In the genomic region with DNA sequence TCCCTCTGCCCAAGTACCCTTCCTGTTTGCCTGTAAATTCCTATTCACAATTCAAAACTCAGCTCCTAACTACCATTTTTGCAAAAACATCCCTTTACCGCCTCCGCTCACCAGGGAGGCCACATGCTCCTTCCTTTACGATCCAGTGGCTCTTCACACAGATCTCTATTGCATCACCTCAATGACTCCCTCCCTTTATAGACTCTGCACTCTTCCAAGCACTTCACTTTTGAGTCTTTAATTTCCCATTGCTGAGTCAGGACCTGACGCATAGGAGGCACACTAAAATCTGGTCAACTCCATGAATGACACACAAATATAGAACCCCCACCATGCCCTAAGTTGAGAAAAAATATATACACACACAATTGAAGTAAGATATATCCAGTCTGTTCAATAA, we compare ENCODE assay signal across 9 cellular contexts. TPM values are rescaled to one million over a fixed set of nuclear protein-coding genes. Genes with fewer than 3 reads are reported as not detected.
DNase-seq lines count a peak whose midpoint lies in the region; ATAC-seq and TF ChIP-seq lines count a peak whose summit lies in the region.
"Had no signal": no experiment of that assay in that cellular context is flagged by ENCODE, and none has a peak within 500 bp of the region (broad histone marks: within the 10 kb centered on the region; RNA-seq: fewer than 3 reads in every experiment).

No MANE protein-coding gene starts in this region.

- no peaks in the 10 kb centered on the region for H3K9me3 Mint-ChIP-seq in activated T-cell treated with anti-CD3 and anti-CD28 coated beads, Interleukin-2, amount 50 U/mL, for 4 hours
- H3K9me3 Mint-ChIP-seq: neural crest cell had no signal

- no peak overlapping the region for H3K4me3 Mint-ChIP-seq in activated T-cell treated with anti-CD3 and anti-CD28 coated beads, Interleukin-2, amount 50 U/mL, for 4 hours
- H3K4me3 Mint-ChIP-seq: neural crest cell had no signal

- H3K36me3 ChIP-seq in brain microvascular endothelial cell (replicated peaks) (no peaks in the 10 kb centered on the region), lower lobe of right lung (peaks cover 8% of the 10 kb centered on the region)

- ATAC-seq in lower lobe of right lung (peak; percentile 94 to 95), HG02588 (IDR thresholded peaks at IDR 0.05; ENCODE audit: unreplicated experiment) (no peak)
- ATAC-seq in activated T-cell treated with anti-CD3 and anti-CD28 coated beads, Interleukin-2, amount 50 U/mL, for 4 hours: no peak

- H3K9me3 ChIP-seq in lower lobe of right lung: no peaks in the 10 kb centered on the region

- H3K36me3 Mint-ChIP-seq in activated T-cell treated with anti-CD3 and anti-CD28 coated beads, Interleukin-2, amount 50 U/mL, for 4 hours (ENCODE audit: insufficient read depth): peaks cover under 1% of the 10 kb centered on the region

- TF ChIP-seq CTCF in brain microvascular endothelial cell (IDR thresholded peaks at IDR 0.05; ENCODE audit: low read depth, low read length, missing control alignments) (no peak), lower lobe of right lung (IDR thresholded peaks at IDR 0.05) (no peak)

- no peaks in the 10 kb centered on the region for H3K27me3 ChIP-seq in brain microvascular endothelial cell (replicated peaks)
- no peaks in the 10 kb centered on the region for H3K27me3 ChIP-seq in lower lobe of right lung (ENCODE audit: low read depth)

- DNase-seq in DMS79 (lab: John Stamatoyannopoulos, UW) (peak; percentile 57), LHCN-M2 (ENCODE audit: low read depth) (peak; percentile 42), brain microvascular endothelial cell (peak; percentile 33), lower lobe of right lung (no peak)
- DNase-seq in activated T-cell treated with anti-CD3 and anti-CD28 coated beads, Interleukin-2, amount 50 U/mL, for 4 hours: no peak
- DNase-seq in activated CD4-positive, alpha-beta T cell treated with anti-CD3 and anti-CD28 coated beads for 4 hours: no peak
- DNase-seq in NK-92 treated with Interleukin-12 subunit alpha and Interleukin-12 subunit beta, amount 100 ng/mL, for 24 hours (lab: John Stamatoyannopoulos, UW): no peak

- no peaks in the 10 kb centered on the region for H3K27me3 Mint-ChIP-seq in activated T-cell treated with anti-CD3 and anti-CD28 coated beads, Interleukin-2, amount 50 U/mL, for 4 hours (ENCODE audit: low read depth)

- intact Hi-C loops in lower lobe of right lung (cut with DNase I): no loop called here

- no peak overlapping the region for H3K4me3 ChIP-seq in brain microvascular endothelial cell (ENCODE audit: low read depth, low read length)
- H3K4me3 ChIP-seq in lower lobe of right lung: no peak overlapping the region

- H3K4me1 ChIP-seq in lower lobe of right lung: peaks cover 24% of the 10 kb centered on the region

- H3K27ac ChIP-seq in brain microvascular endothelial cell (no peak overlapping the region), lower lobe of right lung (peak overlapping the region; percentile 51)

- H3K4me1 Mint-ChIP-seq in activated T-cell treated with anti-CD3 and anti-CD28 coated beads, Interleukin-2, amount 50 U/mL, for 4 hours (ENCODE audit: low read depth): peaks cover 5% of the 10 kb centered on the region

- in situ Hi-C loops in brain microvascular endothelial cell (cut with HindIII; ENCODE audit: low pct_ligation_motif_present, low sequenced_read_pairs): no loop called here

RNA-seq across cellular contexts. Expression of a gene that starts 45.9 kb away (rescaled TPM):
- total RNA-seq in LHCN-M2 (2014; rRNA removed) (1.4 and 2.2 TPM in 2 replicates), lower lobe of right lung (60.6 TPM)
- polyA plus RNA-seq in LHCN-M2 (2012): 1.7 TPM
- total RNA-seq in activated T-cell treated with anti-CD3 and anti-CD28 coated beads, Interleukin-2, amount 50 U/mL, for 4 hours: 10 to 100 TPM in 1 of 3 donors, 1 to 10 TPM in 2; 6.8 to 11.8 (median 9.7) TPM

Comparison
In these comparisons a context has a peak if more than half of its experiments do, and no peak if none do; other contexts are left out.
1. DNase-seq: peak in DMS79 (single experiment), LHCN-M2 (single experiment) and brain microvascular endothelial cell (single experiment); none in lower lobe of right lung (single experiment), activated T-cell treated with anti-CD3 and anti-CD28 coated beads, Interleukin-2, amount 50 U/mL, for 4 hours (single experiment), activated CD4-positive, alpha-beta T cell treated with anti-CD3 and anti-CD28 coated beads for 4 hours (0 of 2) and NK-92 treated with Interleukin-12 subunit alpha and Interleukin-12 subunit beta, amount 100 ng/mL, for 24 hours (single experiment).
2. ATAC-seq: peak in lower lobe of right lung (2 of 2); none in activated T-cell treated with anti-CD3 and anti-CD28 coated beads, Interleukin-2, amount 50 U/mL, for 4 hours (0 of 2) and HG02588 (single experiment).